In the genomic region with DNA sequence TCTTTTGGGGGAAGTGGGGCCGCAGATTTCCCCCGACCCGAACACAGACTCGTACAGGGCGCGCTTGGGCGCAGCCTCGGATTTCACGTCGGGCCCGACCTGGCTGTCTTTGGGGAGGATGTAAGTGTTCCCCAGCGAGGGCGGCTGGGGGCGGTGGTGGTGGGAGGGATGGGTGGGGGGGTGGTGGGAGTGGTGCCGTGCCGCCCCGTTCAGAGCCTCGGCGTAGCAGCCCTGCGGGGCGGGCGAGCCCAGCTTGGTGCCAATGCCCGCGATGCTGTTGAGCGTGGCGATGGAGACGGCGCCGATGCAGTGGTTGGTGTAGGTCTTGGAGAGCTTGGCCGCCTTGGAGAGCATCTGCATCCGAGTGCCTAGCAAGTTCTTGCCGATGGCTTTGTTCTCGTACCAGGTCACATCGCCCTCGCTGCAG, we compare ENCODE assay signal across 1 cellular context.
TF ChIP-seq lines count a peak whose summit lies in the region.

No MANE protein-coding gene starts in this region.

TF ChIP-seq in endothelial cell of umbilical vein, 7 proteins besides CTCF, POLR2A, EP300 and RAD21 (continued from another document):
- TF ChIP-seq POLR2AphosphoS5 (IDR thresholded peaks at IDR 0.05; ENCODE audit: insufficient read depth, low read depth, low read length) (no peak), MYC (IDR thresholded peaks at IDR 0.05; ENCODE audit: low read depth, low read length) (no peak)
